ENCODE assay signal across 8 cellular contexts in genomic region chr20:50992733-50993457, GRCh38. TPM values are rescaled to one million over a fixed set of nuclear protein-coding genes. Genes with fewer than 3 reads are reported as not detected.
DNase-seq lines count a peak whose midpoint lies in the region; ATAC-seq and TF ChIP-seq lines count a peak whose summit lies in the region.

No MANE protein-coding gene starts in this region.

- POLR2A ChIA-PET in AG04449 (lab: Yijun Ruan, JAX): no interaction called here

- CTCF ChIA-PET in AG04449 (lab: Yijun Ruan, JAX): interaction anchor here (0.6 to 14.9 kb wide), 59 partner anchors 8 to 1090 kb away, joined by 3 to 626 read pairs (median 4); partner anchors contain the start of gene BCAS4

- 38 to 42% methylated on average over 13 of the region's 13 CpGs for WGBS in aorta, 2 donors

- no peak for DNase-seq in AG04449 (ENCODE audit: low read depth, low spot score)
- DNase-seq in GM10266 (ENCODE audit: extremely low spot score): peak; percentile 71
- DNase-seq in HS-5 (ENCODE audit: low read depth): peak; percentile 88
- peak; percentile 84 for DNase-seq in NOMO-1 treated with dmso at 0.1 percent for 144 hours (lab: John Stamatoyannopoulos, UW; ENCODE audit: unreplicated experiment)
- DNase-seq in amniotic stem cell (lab: John Stamatoyannopoulos, UW): peak; percentile 5
- peak; percentile 34 to 42 for DNase-seq in stimulated activated CD8-positive, alpha-beta memory T cell treated with anti-CD3 and anti-CD28 coated beads, Interleukin-15, amount 100 ng/mL, for 48 hours (ENCODE audit: low read depth in 2 of 2)
- no peak for DNase-seq in aorta

- H3K4me1 ChIP-seq in iPS-20b (ENCODE audit: insufficient read depth, low read length) (peaks cover 26% of the 10 kb centered on the region; the same call in 1 of the 2 replicates), aorta (ENCODE audit: control insufficient read depth in 1 of 2, insufficient read depth in 2 of 2, low read length in 2 of 2) (no peaks in the 10 kb centered on the region)

- H3K36me3 ChIP-seq in iPS-20b (ENCODE audit: insufficient read depth, low read depth, low read length) (no peaks in the 10 kb centered on the region), aorta (ENCODE audit: control insufficient read depth in 1 of 2, insufficient read depth in 2 of 2, low read length in 1 of 2) (no peaks in the 10 kb centered on the region)

- ATAC-seq in aorta (ENCODE audit: low FRiP score): no peak

- H3K9me3 ChIP-seq in iPS-20b (ENCODE audit: insufficient read depth, low read depth, low read length) (no peaks in the 10 kb centered on the region), aorta (ENCODE audit: control insufficient read depth, low read length) (no peaks in the 10 kb centered on the region)

- H3K9ac ChIP-seq in iPS-20b (ENCODE audit: low read depth, low read length): peak overlapping the region; percentile 74; the same call in 1 of the 2 replicates

- TF ChIP-seq CTCF in AG04449 (IDR thresholded peaks at IDR 0.05; ENCODE audit: insufficient read depth, low read length, missing control alignments): peak; percentile 57
- peak; percentile 51 for TF ChIP-seq CTCF in GM10266 (IDR thresholded peaks at IDR 0.05; ENCODE audit: control insufficient read depth, insufficient read depth, low read depth, missing control alignments)

- H3K27me3 ChIP-seq in iPS-20b (ENCODE audit: insufficient read depth, low read length) (no peaks in the 10 kb centered on the region; the same call in 1 of the 2 replicates), aorta (ENCODE audit: control insufficient read depth in 1 of 2, insufficient read depth in 2 of 2, low read length in 1 of 2) (no peaks in the 10 kb centered on the region)

- intact Hi-C loops in aorta (cut with DNase I): loop anchor here in 1 of 2 donors (10.0 kb wide), 1 partner anchor 602 kb away; no protein-coding TSS in a partner anchor

- H3K4me3 ChIP-seq in AG04449 (ENCODE audit: low read depth, low read length) (no peak overlapping the region), iPS-20b (ENCODE audit: low read length) (peak overlapping the region; percentile 48; the same call in 1 of the 2 replicates), aorta (ENCODE audit: low read length in 2 of 2) (no peak overlapping the region)

- H3K27ac ChIP-seq in iPS-20b (ENCODE audit: low read length) (peak overlapping the region; percentile 96), aorta (ENCODE audit: low read depth in 1 of 2, low read length in 2 of 2) (no peak overlapping the region)

RNA-seq across cellular contexts. Expression of gene KCNG1, which starts 30.0 kb away (rescaled TPM):
- under 1 TPM in 1 of 2 donors, not detected in 1; 0.39 TPM for total RNA-seq in aorta
- under 1 TPM in 1 of 2 donors, not detected in 1; 0.10 TPM for polyA plus RNA-seq in aorta

RNA-seq across cellular contexts. Expression of gene MOCS3, which starts 34.3 kb away (rescaled TPM):
- 1 to 10 TPM; 2.7 to 3.2 TPM for total RNA-seq in aorta
- 1 to 10 TPM; 1.0 to 2.6 TPM for polyA plus RNA-seq in aorta

RNA-seq across cellular contexts. Expression of gene DPM1, which starts 34.6 kb away (rescaled TPM):
- 10 to 100 TPM; 29.6 to 35.8 TPM for total RNA-seq in aorta
- polyA plus RNA-seq in aorta: 10 to 100 TPM; 54.5 to 59.0 TPM

Comparison
In these comparisons a context has a peak if more than half of its experiments do, and no peak if none do; other contexts are left out.
1. DNase-seq: peak in GM10266 (single experiment), HS-5 (single experiment), NOMO-1 treated with dmso at 0.1 percent for 144 hours (single experiment), amniotic stem cell (single experiment) and stimulated activated CD8-positive, alpha-beta memory T cell treated with anti-CD3 and anti-CD28 coated beads, Interleukin-15, amount 100 ng/mL, for 48 hours (2 of 2); none in AG04449 (single experiment) and aorta (0 of 2).